ENCODE assay signal across 9 cellular contexts in genomic region chr11:85182437-85183109, GRCh38.
DNase-seq lines count a peak whose midpoint lies in the region; ATAC-seq, FAIRE-seq and TF ChIP-seq lines count a peak whose summit lies in the region.
"Had no signal": no experiment of that assay in that cellular context is flagged by ENCODE, and none has a peak within 500 bp of the region (broad histone marks: within the 10 kb centered on the region; RNA-seq: fewer than 3 reads in every experiment).

No MANE protein-coding gene starts in this region.

- intact Hi-C loops in right cardiac atrium (cut with DNase I), result no loop called here
- intact Hi-C loops in left ventricle myocardium superior (cut with micrococcal nuclease), result no loop called here

- DNase-seq in right cardiac atrium (no peak), left ventricle myocardium superior (no peak), NCI-H69 (lab: John Stamatoyannopoulos, UW) (peak; percentile 53), fibroblast of pulmonary artery (ENCODE audit: low read depth) (peak; percentile 3), urothelium cell line (ENCODE audit: low spot score) (peak; percentile 32), NCI-H2107 (lab: John Stamatoyannopoulos, UW) (no peak), cerebellar nuclear complex (lab: John Stamatoyannopoulos, UW) (no peak)

- WGBS in right cardiac atrium, result 41% methylated on average over 3 of the region's 3 CpGs

- H3K9me3 ChIP-seq in right cardiac atrium (ENCODE audit: control insufficient read depth, low read length), result no peaks in the 10 kb centered on the region

- no peak overlapping the region for H3K4me3 ChIP-seq in right cardiac atrium (ENCODE audit: low read length)
- no peak overlapping the region for H3K4me3 ChIP-seq in fibroblast of pulmonary artery (replicated peaks; ENCODE audit: low read depth, low read length)
- H3K4me3 ChIP-seq: cardiac muscle cell had no signal

- H3K27ac ChIP-seq in right cardiac atrium (ENCODE audit: low read length), result no peak overlapping the region
- H3K27ac ChIP-seq: cardiac muscle cell had no signal

- peak; percentile 65 to 75 for ATAC-seq in right cardiac atrium
- no peak for ATAC-seq in left ventricle myocardium superior
- ATAC-seq in HG02870 (IDR thresholded peaks at IDR 0.05; ENCODE audit: unreplicated experiment), result peak; percentile 94

- peak; percentile 7 for TF ChIP-seq CTCF in fibroblast of pulmonary artery (IDR thresholded peaks at IDR 0.05; ENCODE audit: low read length, missing control alignments)

- H3K27me3 ChIP-seq in right cardiac atrium (ENCODE audit: control insufficient read depth, insufficient read depth), result no peaks in the 10 kb centered on the region
- H3K27me3 ChIP-seq: cardiac muscle cell had no signal

- no peak for FAIRE-seq in urothelium cell line (lab: Jason Lieb, UNC)

- H3K4me1 ChIP-seq in right cardiac atrium (ENCODE audit: control insufficient read depth, insufficient read depth, low read length), result no peaks in the 10 kb centered on the region

Comparison
In these comparisons a context has a peak if more than half of its experiments do, and no peak if none do; other contexts are left out.
1. DNase-seq: peak in NCI-H69 (single experiment), fibroblast of pulmonary artery (single experiment) and urothelium cell line (single experiment); none in right cardiac atrium (0 of 3), left ventricle myocardium superior (single experiment), NCI-H2107 (single experiment) and cerebellar nuclear complex (0 of 2).